14 cellular contexts compared by ENCODE assay signal in genomic region chr3:120469440-120470415, GRCh38. TPM values are rescaled to one million over a fixed set of nuclear protein-coding genes. Genes with fewer than 3 reads are reported as not detected.
DNase-seq lines count a peak whose midpoint lies in the region; ATAC-seq and TF ChIP-seq lines count a peak whose summit lies in the region.
"Had no signal": no experiment of that assay in that cellular context is flagged by ENCODE, and none has a peak within 500 bp of the region (broad histone marks: within the 10 kb centered on the region; RNA-seq: fewer than 3 reads in every experiment).

No MANE protein-coding gene starts in this region.

- in situ Hi-C loops in GM13977 (cut with MboI; ENCODE audit: low pct_unique_long_range_greater_than_20kb, low sequenced_read_pairs, unreplicated experiment): no loop called here

- peaks cover 33% of the 10 kb centered on the region for H3K4me1 ChIP-seq in ACC112 (ENCODE audit: control insufficient read depth, insufficient read depth, low read length, unreplicated experiment)
- H3K4me1 ChIP-seq in mesodermal cell (ENCODE audit: control insufficient read depth, insufficient read depth, low read length, poor library complexity, severe bottlenecking): peaks cover 41% of the 10 kb centered on the region

- peak; percentile 42 for DNase-seq in LHCN-M2 (ENCODE audit: low read depth)
- DNase-seq in epithelial cell of prostate (ENCODE audit: low read depth, low spot score): peak; percentile 69
- no peak for DNase-seq in HUDEP-2 (lab: John Stamatoyannopoulos, UW; ENCODE audit: unreplicated experiment in 76 of 76)
- no peak for DNase-seq in GM13977 (ENCODE audit: low spot score)
- DNase-seq: activated CD4-positive, alpha-beta T cell treated with anti-CD3 and anti-CD28 coated beads, Interleukin-2, amount 50 U/mL, for 48 hours; foreskin melanocyte; NCI-H1105 treated with DMSO at 0.1 percent for 48 hours; stimulated activated CD4-positive, alpha-beta T cell treated with anti-CD3 and anti-CD28 coated beads, Interleukin-2, amount 100 ng/mL, for 48 hours had no signal

- TF ChIP-seq CTCF in GM13977 (IDR thresholded peaks at IDR 0.05; ENCODE audit: extremely low read depth, insufficient read depth, missing control alignments): no peak

- ATAC-seq in HG03025 (IDR thresholded peaks at IDR 0.05; ENCODE audit: low FRiP score, unreplicated experiment) (no peak), HG03108 (IDR thresholded peaks at IDR 0.05; ENCODE audit: unreplicated experiment) (no peak)
- ATAC-seq: natural killer cell treated with Interleukin-12 subunit alpha and Interleukin-12 subunit beta and Interleukin-15 and Interleukin-18, amount 100 ng/mL, for 72 hours; Panc1 had no signal

- H3K4me3 ChIP-seq in ACC112 (ENCODE audit: low read depth, low read length) (no peak overlapping the region), mesodermal cell (ENCODE audit: extremely low read depth, insufficient read depth, low read length, poor library complexity, severe bottlenecking) (no peak overlapping the region)

- H3K36me3 ChIP-seq in ACC112 (ENCODE audit: insufficient read depth, low read length): no peaks in the 10 kb centered on the region
- H3K36me3 ChIP-seq in mesodermal cell (ENCODE audit: control insufficient read depth, insufficient read depth, low read length): no peaks in the 10 kb centered on the region

- peak overlapping the region; percentile 73 for H2AFZ ChIP-seq in ACC112 (ENCODE audit: low read length, unreplicated experiment)

- WGBS in mesodermal cell (ENCODE audit: insufficient coverage in 2 of 2), 2 experiments: 80 to 88% methylated on average over 3 to 5 of the region's 7 CpGs

- H3K27me3 ChIP-seq in ACC112 (ENCODE audit: insufficient read depth, low read length): no peaks in the 10 kb centered on the region

- peaks cover 7% of the 10 kb centered on the region for H3K9me3 ChIP-seq in mesodermal cell (ENCODE audit: control insufficient read depth, low read length)

- H3K79me2 ChIP-seq in ACC112 (ENCODE audit: control insufficient read depth, insufficient read depth, low read length, unreplicated experiment): no peaks in the 10 kb centered on the region

- H3K27ac ChIP-seq in ACC112 (ENCODE audit: low read depth, low read length) (no peak overlapping the region), epithelial cell of prostate (peak overlapping the region; percentile 79), mesodermal cell (ENCODE audit: low read depth, low read length, severe bottlenecking) (peak overlapping the region; percentile 85)

RNA-seq across cellular contexts. Expression of gene FSTL1, which starts 18.9 kb away (rescaled TPM):
- 194 and 212 TPM in 2 replicates for total RNA-seq in LHCN-M2 (2014; rRNA removed)
- polyA plus RNA-seq in LHCN-M2 (2012): 289 TPM
- polyA plus RNA-seq in mesodermal cell (2013, experiment 1 of 2): 649 TPM
- polyA plus RNA-seq in mesodermal cell (2013, experiment 2 of 2): 512 TPM

Comparison
In these comparisons a context has a peak if more than half of its experiments do, and no peak if none do; other contexts are left out.
1. DNase-seq: peak in LHCN-M2 (single experiment) and epithelial cell of prostate (single experiment); none in HUDEP-2 (0 of 76) and GM13977 (single experiment).